Comparison of ENCODE assay signal across 1 cellular context in genomic region chr12:76964784-76965571, GRCh38.
TF ChIP-seq lines count a peak whose summit lies in the region.

No MANE protein-coding gene starts in this region.

TF ChIP-seq in A549, 52 proteins besides CTCF, POLR2A, EP300 and RAD21 (continued from another document):
- peak; percentile 86 for TF ChIP-seq MAFK (IDR thresholded peaks at IDR 0.05; ENCODE audit: partially characterized antibody)
